ENCODE assay signal across 11 cellular contexts in the genomic region with DNA sequence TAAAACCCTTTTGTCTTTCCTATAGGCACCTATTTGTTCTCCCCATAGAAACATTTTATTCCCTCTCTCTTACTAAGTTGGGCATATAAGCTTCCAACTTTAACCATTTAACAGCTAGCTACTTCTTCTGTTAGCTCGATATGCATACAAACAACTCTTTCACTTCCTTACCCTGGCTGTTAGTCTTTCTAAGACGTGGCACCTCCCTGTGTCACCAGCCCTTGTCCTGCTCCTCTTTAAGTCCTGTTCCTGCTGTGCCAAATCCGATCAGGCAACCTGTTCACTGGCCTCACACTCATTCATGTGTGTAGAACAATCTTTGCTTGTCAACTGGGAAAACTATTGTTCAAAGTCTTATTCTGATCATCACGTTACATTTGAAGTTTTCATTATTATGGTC.
A peak's percentile ranks its signal among the peaks of the same experiment; 100 is the strongest.
DNase-seq lines count a peak whose midpoint lies in the region; ATAC-seq and TF ChIP-seq lines count a peak whose summit lies in the region.
"Had no signal": no experiment of that assay in that cellular context is flagged by ENCODE, and none has a peak within 500 bp of the region (broad histone marks: within the 10 kb centered on the region; RNA-seq: fewer than 3 reads in every experiment).

No MANE protein-coding gene starts in this region.

- DNase-seq in GM12865 (ENCODE audit: low read depth) (peak; percentile 48), GM20000 (ENCODE audit: low spot score) (peak; percentile 12), MV-4-11 (lab: John Stamatoyannopoulos, UW) (peak; percentile 33)
- no peak for DNase-seq in stimulated activated naive CD8-positive, alpha-beta T cell treated with anti-CD3 and anti-CD28 coated beads, Interleukin-15, Interleukin-2, amounts not matched to agents 100 U/mL and 50 U/mL, for 24 hours
- DNase-seq in stimulated activated naive CD4-positive, alpha-beta T cell (lab: John Stamatoyannopoulos, UW) = no peak
- DNase-seq: activated naive CD4-positive, alpha-beta T cell treated with anti-CD3 and anti-CD28 coated beads, Interleukin-2, amount 10 ng/mL, durations not matched to agents 7 days and 5 days; hippocampal formation; NCI-H2081 treated with DMSO at 0.1 percent for 48 hours had no signal

- TF ChIP-seq CTCF in GM12865 (IDR thresholded peaks at IDR 0.05; ENCODE audit: insufficient read depth, low read depth, low read length, missing control alignments) (no peak), GM20000 (IDR thresholded peaks at IDR 0.05; ENCODE audit: extremely low read depth, missing control alignments) (no peak)

- ATAC-seq in HG03025 (IDR thresholded peaks at IDR 0.05; ENCODE audit: low FRiP score, unreplicated experiment) (peak; percentile 55), HG02588 (IDR thresholded peaks at IDR 0.05; ENCODE audit: unreplicated experiment) (no peak), GM18520 (IDR thresholded peaks at IDR 0.05; ENCODE audit: unreplicated experiment) (no peak)
- no peak for ATAC-seq in stimulated activated naive CD8-positive, alpha-beta T cell treated with anti-CD3 and anti-CD28 coated beads, Interleukin-15, Interleukin-2, amounts not matched to agents 100 U/mL and 50 U/mL, for 24 hours

- H3K4me3 ChIP-seq in GM12865 (ENCODE audit: low read depth, low read length) = no peak overlapping the region

Comparison
In these comparisons a context has a peak if more than half of its experiments do, and no peak if none do; other contexts are left out.
1. DNase-seq: peak in GM12865 (single experiment), GM20000 (single experiment) and MV-4-11 (single experiment); none in stimulated activated naive CD8-positive, alpha-beta T cell treated with anti-CD3 and anti-CD28 coated beads, Interleukin-15, Interleukin-2, amounts not matched to agents 100 U/mL and 50 U/mL, for 24 hours (single experiment) and stimulated activated naive CD4-positive, alpha-beta T cell (0 of 6).